ENCODE assay signal across 29 cellular contexts in the genomic region with DNA sequence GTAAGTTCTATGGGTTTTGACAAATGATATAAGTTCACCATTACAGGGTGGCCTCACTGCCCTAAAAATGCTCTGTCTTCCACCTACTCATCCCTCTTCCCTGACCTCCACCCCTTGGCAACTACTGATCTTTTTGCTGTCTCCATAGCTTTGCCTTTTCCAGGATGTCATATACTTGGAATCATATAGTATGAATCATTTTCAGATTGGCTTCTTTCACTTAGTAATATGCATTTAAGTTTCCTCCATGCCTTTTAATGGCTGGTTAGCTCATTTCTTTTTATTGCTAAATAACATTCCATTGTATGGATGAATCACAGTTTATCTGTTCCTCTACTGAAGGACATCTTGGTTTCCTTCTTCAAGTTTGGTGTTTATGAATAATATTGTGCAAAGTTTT. TPM values are rescaled to one million over a fixed set of nuclear protein-coding genes. Genes with fewer than 3 reads are reported as not detected.
A peak's percentile ranks its signal among the peaks of the same experiment; 100 is the strongest.
DNase-seq lines count a peak whose midpoint lies in the region; ATAC-seq and TF ChIP-seq lines count a peak whose summit lies in the region.
"Had no signal": no experiment of that assay in that cellular context is flagged by ENCODE, and none has a peak within 500 bp of the region (broad histone marks: within the 10 kb centered on the region; RNA-seq: fewer than 3 reads in every experiment).

No MANE protein-coding gene starts in this region.

- DNase-seq in HCEC 1CT (peak; percentile 73), RWPE2 (ENCODE audit: low spot score) (no peak), fibroblast of mammary gland (ENCODE audit: low read depth) (peak; percentile 74), omental fat pad (ENCODE audit: low spot score) (no peak), amniotic stem cell (lab: John Stamatoyannopoulos, UW) (no peak)
- no peak for DNase-seq in stimulated activated CD4-positive, alpha-beta T cell treated with anti-CD3 and anti-CD28 coated beads, Interleukin-2, amount 100 ng/mL, for 48 hours
- DNase-seq: activated CD4-positive, CD25-positive, alpha-beta regulatory T cell treated with anti-CD3 and anti-CD28 coated beads, Interleukin-2, amount 50 U/mL, for 72 hours; activated CD8-positive, alpha-beta T cell treated with anti-CD3 and anti-CD28 coated beads, Interleukin-2, amount 10 ng/mL, durations not matched to agents 7 days and 5 days; C1 segment of cervical spinal cord; COR-L47; dermis blood vessel endothelial cell; heart left ventricle; kidney glomerular epithelial cell; lower lobe of right lung; NCI-H1436; NCI-H446 treated with DMSO at 0.1 percent for 48 hours; nephron progenitor cell; spleen; T-helper 17 cell; transverse colon had no signal

- ATAC-seq in RWPE2 (ENCODE audit: low read depth), result peak; percentile 55
- ATAC-seq in omental fat pad (ENCODE audit: low FRiP score), result peak; percentile 32
- no peak for ATAC-seq in HG03095 (IDR thresholded peaks at IDR 0.05; ENCODE audit: unreplicated experiment)
- ATAC-seq: activated CD8-positive, alpha-beta T cell treated with anti-CD3 and anti-CD28 coated beads, Interleukin-2, amount 10 ng/mL, durations not matched to agents 7 days and 5 days; activated naive CD4-positive, alpha-beta T cell treated with anti-CD3 and anti-CD28 coated beads, Interleukin-2, amount 50 U/mL, for 72 hours; GM23338; heart left ventricle; lower lobe of right lung; Right ventricle myocardium inferior; SK-N-SH treated with all-trans-retinoic acid at 6 μM for 48 hours; T-helper 17 cell had no signal

- H3K27me3 ChIP-seq in RWPE2 (ENCODE audit: insufficient read depth, poor library complexity, severe bottlenecking), result no peaks in the 10 kb centered on the region
- H3K27me3 ChIP-seq: ascending aorta, right atrium auricular region had no signal

- no peaks in the 10 kb centered on the region for H3K36me3 ChIP-seq in RWPE2 (ENCODE audit: low read depth)
- H3K36me3 ChIP-seq: ascending aorta, heart left ventricle, lower lobe of right lung, right atrium auricular region, spleen, transverse colon had no signal

- H3K9me3 ChIP-seq in RWPE2 (ENCODE audit: severe bottlenecking), result no peaks in the 10 kb centered on the region
- H3K9me3 ChIP-seq: ascending aorta, lower lobe of right lung, right atrium auricular region had no signal

- H3K4me1 ChIP-seq in RWPE2 (ENCODE audit: insufficient read depth, poor library complexity, severe bottlenecking), result no peaks in the 10 kb centered on the region
- H3K4me1 ChIP-seq: ascending aorta, heart left ventricle, lower lobe of right lung, parathyroid adenoma, right atrium auricular region, spleen, transverse colon had no signal

- TF ChIP-seq CTCF in RWPE2 (IDR thresholded peaks at IDR 0.05; ENCODE audit: poor library complexity, severe bottlenecking) (no peak), fibroblast of mammary gland (conservative IDR thresholded peaks at IDR 0.05; ENCODE audit: control insufficient read depth, insufficient read depth, low read depth, low read length) (no peak), omental fat pad (IDR thresholded peaks at IDR 0.05) (no peak)

- H3K4me3 ChIP-seq in RWPE2 (ENCODE audit: severe bottlenecking), result no peak overlapping the region
- H3K4me3 ChIP-seq in fibroblast of mammary gland (ENCODE audit: control insufficient read depth, low read depth, low read length), result no peak overlapping the region
- H3K4me3 ChIP-seq: ascending aorta, GM23338, heart left ventricle, lower lobe of right lung, right atrium auricular region, spleen, transverse colon had no signal

- no peak overlapping the region for H3K27ac ChIP-seq in RWPE2 (ENCODE audit: poor library complexity, severe bottlenecking)
- H3K27ac ChIP-seq: ascending aorta, heart left ventricle, KMS-11, lower lobe of right lung, parathyroid adenoma, right atrium auricular region, spleen, transverse colon had no signal

RNA-seq across cellular contexts. Expression of gene PEX5, which starts 14.0 kb away (rescaled TPM):
- 100 to 1,000 TPM in 1 of 4 donors, 10 to 100 TPM in 3; 33.1 to 116 (median 91.6) TPM for total RNA-seq in omental fat pad

RNA-seq across cellular contexts. Expression of gene CLSTN3, which starts 45.3 kb away (rescaled TPM):
- 10 to 100 TPM; 25.9 to 57.5 (median 44.8) TPM for total RNA-seq in omental fat pad

RNA-seq across cellular contexts. Expression of gene RBP5, which starts 46.8 kb away (rescaled TPM):
- 1 to 10 TPM; 1.0 to 3.0 (median 1.9) TPM for total RNA-seq in omental fat pad
- total RNA-seq: activated naive CD4-positive, alpha-beta T cell treated with anti-CD3 and anti-CD28 coated beads, Interleukin-2, amount 50 U/mL, for 72 hours; dermis blood vessel endothelial cell; right atrium auricular region; T-helper 17 cell had no signal

Comparison
In these comparisons a context has a peak if more than half of its experiments do, and no peak if none do; other contexts are left out.
1. DNase-seq: peak in HCEC 1CT (single experiment) and fibroblast of mammary gland (single experiment); none in RWPE2 (single experiment), omental fat pad (single experiment), stimulated activated CD4-positive, alpha-beta T cell treated with anti-CD3 and anti-CD28 coated beads, Interleukin-2, amount 100 ng/mL, for 48 hours (0 of 2) and amniotic stem cell (single experiment).